In the genomic region with DNA sequence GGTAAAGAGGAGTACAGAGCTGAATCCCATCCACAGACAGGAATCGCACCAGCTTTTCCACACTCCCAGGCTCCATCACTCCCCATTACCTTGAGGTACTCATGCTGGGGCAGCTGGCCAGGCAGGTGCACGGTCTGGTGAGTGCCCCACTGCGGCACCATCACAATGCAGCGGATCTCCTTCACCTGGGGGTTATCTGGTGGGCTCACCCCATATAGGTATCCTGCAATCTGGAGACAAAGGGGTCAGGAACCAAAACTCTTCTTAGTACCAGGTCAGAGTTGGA, we compare ENCODE assay signal across 2 cellular contexts.
TF ChIP-seq lines count a peak whose summit lies in the region.

No MANE protein-coding gene starts in this region.

TF ChIP-seq in A549, 52 proteins besides CTCF, POLR2A, EP300 and RAD21:
- TF ChIP-seq ZSCAN20 (CRISPR knock-in tag; IDR thresholded peaks at IDR 0.05) (no peak), ZC3H11A (IDR thresholded peaks at IDR 0.05) (no peak)
- TF ChIP-seq, protein P1, sequence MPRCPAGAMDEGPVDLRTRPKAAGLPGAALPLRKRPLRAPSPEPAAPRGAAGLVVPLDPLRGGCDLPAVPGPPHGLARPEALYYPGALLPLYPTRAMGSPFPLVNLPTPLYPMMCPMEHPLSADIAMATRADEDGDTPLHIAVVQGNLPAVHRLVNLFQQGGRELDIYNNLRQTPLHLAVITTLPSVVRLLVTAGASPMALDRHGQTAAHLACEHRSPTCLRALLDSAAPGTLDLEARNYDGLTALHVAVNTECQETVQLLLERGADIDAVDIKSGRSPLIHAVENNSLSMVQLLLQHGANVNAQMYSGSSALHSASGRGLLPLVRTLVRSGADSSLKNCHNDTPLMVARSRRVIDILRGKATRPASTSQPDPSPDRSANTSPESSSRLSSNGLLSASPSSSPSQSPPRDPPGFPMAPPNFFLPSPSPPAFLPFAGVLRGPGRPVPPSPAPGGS (IDR thresholded peaks at IDR 0.05): no peak
- TF ChIP-seq, protein P2, sequence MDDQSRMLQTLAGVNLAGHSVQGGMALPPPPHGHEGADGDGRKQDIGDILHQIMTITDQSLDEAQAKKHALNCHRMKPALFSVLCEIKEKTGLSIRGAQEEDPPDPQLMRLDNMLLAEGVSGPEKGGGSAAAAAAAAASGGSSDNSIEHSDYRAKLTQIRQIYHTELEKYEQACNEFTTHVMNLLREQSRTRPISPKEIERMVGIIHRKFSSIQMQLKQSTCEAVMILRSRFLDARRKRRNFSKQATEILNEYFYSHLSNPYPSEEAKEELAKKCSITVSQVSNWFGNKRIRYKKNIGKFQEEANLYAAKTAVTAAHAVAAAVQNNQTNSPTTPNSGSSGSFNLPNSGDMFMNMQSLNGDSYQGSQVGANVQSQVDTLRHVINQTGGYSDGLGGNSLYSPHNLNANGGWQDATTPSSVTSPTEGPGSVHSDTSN (IDR thresholded peaks at IDR 0.05): 0 out of 2 replicates have a peak, but pooled peaks have one; percentile 38

TF ChIP-seq in WTC11, 78 proteins besides CTCF, POLR2A, EP300 and RAD21:
- TF ChIP-seq NR2C2 (CRISPR knock-in tag; IDR thresholded peaks at IDR 0.05) (no peak), ZNF263 (CRISPR knock-in tag; IDR thresholded peaks at IDR 0.05; ENCODE audit: low read depth) (no peak)
- TF ChIP-seq, protein P3, sequence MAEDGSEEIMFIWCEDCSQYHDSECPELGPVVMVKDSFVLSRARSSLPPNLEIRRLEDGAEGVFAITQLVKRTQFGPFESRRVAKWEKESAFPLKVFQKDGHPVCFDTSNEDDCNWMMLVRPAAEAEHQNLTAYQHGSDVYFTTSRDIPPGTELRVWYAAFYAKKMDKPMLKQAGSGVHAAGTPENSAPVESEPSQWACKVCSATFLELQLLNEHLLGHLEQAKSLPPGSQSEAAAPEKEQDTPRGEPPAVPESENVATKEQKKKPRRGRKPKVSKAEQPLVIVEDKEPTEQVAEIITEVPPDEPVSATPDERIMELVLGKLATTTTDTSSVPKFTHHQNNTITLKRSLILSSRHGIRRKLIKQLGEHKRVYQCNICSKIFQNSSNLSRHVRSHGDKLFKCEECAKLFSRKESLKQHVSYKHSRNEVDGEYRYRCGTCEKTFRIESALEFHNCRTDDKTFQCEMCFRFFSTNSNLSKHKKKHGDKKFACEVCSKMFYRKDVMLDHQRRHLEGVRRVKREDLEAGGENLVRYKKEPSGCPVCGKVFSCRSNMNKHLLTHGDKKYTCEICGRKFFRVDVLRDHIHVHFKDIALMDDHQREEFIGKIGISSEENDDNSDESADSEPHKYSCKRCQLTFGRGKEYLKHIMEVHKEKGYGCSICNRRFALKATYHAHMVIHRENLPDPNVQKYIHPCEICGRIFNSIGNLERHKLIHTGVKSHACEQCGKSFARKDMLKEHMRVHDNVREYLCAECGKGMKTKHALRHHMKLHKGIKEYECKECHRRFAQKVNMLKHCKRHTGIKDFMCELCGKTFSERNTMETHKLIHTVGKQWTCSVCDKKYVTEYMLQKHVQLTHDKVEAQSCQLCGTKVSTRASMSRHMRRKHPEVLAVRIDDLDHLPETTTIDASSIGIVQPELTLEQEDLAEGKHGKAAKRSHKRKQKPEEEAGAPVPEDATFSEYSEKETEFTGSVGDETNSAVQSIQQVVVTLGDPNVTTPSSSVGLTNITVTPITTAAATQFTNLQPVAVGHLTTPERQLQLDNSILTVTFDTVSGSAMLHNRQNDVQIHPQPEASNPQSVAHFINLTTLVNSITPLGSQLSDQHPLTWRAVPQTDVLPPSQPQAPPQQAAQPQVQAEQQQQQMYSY (CRISPR knock-in tag; IDR thresholded peaks at IDR 0.05): peak; percentile 63
- TF ChIP-seq, protein P4, sequence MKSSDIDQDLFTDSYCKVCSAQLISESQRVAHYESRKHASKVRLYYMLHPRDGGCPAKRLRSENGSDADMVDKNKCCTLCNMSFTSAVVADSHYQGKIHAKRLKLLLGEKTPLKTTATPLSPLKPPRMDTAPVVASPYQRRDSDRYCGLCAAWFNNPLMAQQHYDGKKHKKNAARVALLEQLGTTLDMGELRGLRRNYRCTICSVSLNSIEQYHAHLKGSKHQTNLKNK (CRISPR knock-in tag; IDR thresholded peaks at IDR 0.05): no peak
